In the genomic region with DNA sequence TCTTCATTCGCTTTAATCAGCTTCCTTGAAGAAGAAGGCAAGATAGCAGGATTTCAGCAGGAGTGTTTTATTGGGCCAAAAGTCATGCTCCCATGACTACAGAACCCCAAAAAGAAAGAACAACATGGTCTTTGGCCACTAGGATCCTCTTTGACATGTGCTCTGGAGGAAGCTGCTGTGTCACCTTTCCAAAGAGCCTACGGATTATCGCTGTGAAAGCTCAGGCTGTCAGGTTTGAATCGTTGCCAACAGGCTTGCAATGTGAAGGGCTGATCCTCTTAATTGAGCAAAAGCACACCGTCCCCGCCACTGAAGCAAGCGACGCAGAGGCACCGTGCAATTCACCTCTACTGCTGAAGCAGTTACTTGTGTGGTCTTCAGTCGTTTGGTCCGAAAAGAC, we compare ENCODE assay signal across 17 cellular contexts. TPM values are rescaled to one million over a fixed set of nuclear protein-coding genes. Genes with fewer than 3 reads are reported as not detected.
DNase-seq lines count a peak whose midpoint lies in the region; ATAC-seq lines count a peak whose summit lies in the region.
"Had no signal": no experiment of that assay in that cellular context is flagged by ENCODE, and none has a peak within 500 bp of the region (broad histone marks: within the 10 kb centered on the region; RNA-seq: fewer than 3 reads in every experiment).

No MANE protein-coding gene starts in this region.

- no peaks in the 10 kb centered on the region for H3K27me3 ChIP-seq in CD4-positive, alpha-beta memory T cell (ENCODE audit: insufficient read depth, low read length)
- H3K27me3 ChIP-seq: testis had no signal

- peaks cover 0 to 29% (median 8%) of the 10 kb centered on the region in 8 donors for H3K9me3 Mint-ChIP-seq in CD4-positive, alpha-beta memory T cell

- no peak overlapping the region for H3K27ac ChIP-seq in CD4-positive, alpha-beta memory T cell (ENCODE audit: low read depth, low read length)
- H3K27ac ChIP-seq: testis had no signal

- peaks cover 4% of the 10 kb centered on the region for H3K36me3 ChIP-seq in CD4-positive, alpha-beta memory T cell (ENCODE audit: insufficient read depth, low read length)

- POLR2A ChIA-PET in CD4-positive, alpha-beta memory T cell (lab: Charles Lee; ENCODE audit: partially characterized antibody), result interaction anchor here (0.7 kb wide), 1 partner anchor 29 kb away, joined by 3 read pairs; the partner anchor contains the start of gene MYLIP

- H3K27ac Mint-ChIP-seq in CD4-positive, alpha-beta memory T cell, result no peak overlapping the region

- H3K4me3 ChIP-seq in CD4-positive, alpha-beta memory T cell (ENCODE audit: low read length in 2 of 2), result no peak overlapping the region
- H3K4me3 ChIP-seq: mucosa of descending colon, testis had no signal

- H3K4me3 Mint-ChIP-seq in CD4-positive, alpha-beta memory T cell, result no peak overlapping the region

- peaks cover 11 to 17% (median 12%) of the 10 kb centered on the region in 4 donors for H3K4me1 Mint-ChIP-seq in CD4-positive, alpha-beta memory T cell

- DNase-seq in Ammon's horn (ENCODE audit: low spot score) (peak; percentile 30), G401 (ENCODE audit: low spot score) (peak; percentile 79), NCI-H524 (lab: John Stamatoyannopoulos, UW) (peak; percentile 96 to 99), left cardiac atrium (peak; percentile 51), HPDE6-E6E7 (ENCODE audit: extremely low spot score) (no peak), NCI-H1048 (lab: John Stamatoyannopoulos, UW) (no peak), cortex of kidney (lab: John Stamatoyannopoulos, UW) (no peak)
- no peak for DNase-seq in CD4-positive, alpha-beta memory T cell
- DNase-seq: activated CD4-positive, alpha-beta T cell treated with anti-CD3 and anti-CD28 coated beads, Interleukin-2, amount 50 U/mL, for 1 hour; activated T-cell treated with anti-CD3 and anti-CD28 coated beads, Interleukin-2, amount 50 U/mL, for 48 hours; amniotic stem cell; EL; islet precursor cell; mucosa of descending colon; NK-92 treated with Interleukin-12 subunit alpha and Interleukin-12 subunit beta, amount 100 ng/mL, for 24 hours; T1000; testis had no signal

- H3K27me3 Mint-ChIP-seq in CD4-positive, alpha-beta memory T cell, result no peaks in the 10 kb centered on the region

- CTCF ChIA-PET in CD4-positive, alpha-beta memory T cell (lab: Charles Lee; ENCODE audit: partially characterized antibody), result interaction anchor here (0.9 kb wide), 2 partner anchors 25 to 46 kb away, joined by 3 to 4 read pairs; no protein-coding TSS in a partner anchor

- H3K9me3 ChIP-seq in CD4-positive, alpha-beta memory T cell (ENCODE audit: control insufficient read depth in 1 of 2, low read length in 2 of 2), result no peaks in the 10 kb centered on the region
- H3K9me3 ChIP-seq: mucosa of descending colon, testis had no signal

- in situ Hi-C loops in G401 (cut with HindIII; ENCODE audit: low sequenced_read_pairs), result no loop called here

- peak; percentile 61 to 74 for ATAC-seq in left cardiac atrium
- ATAC-seq: mucosa of descending colon had no signal

- peaks cover 40 to 50% of the 10 kb centered on the region in 2 donors for H3K36me3 Mint-ChIP-seq in CD4-positive, alpha-beta memory T cell

- peaks cover 12% of the 10 kb centered on the region for H3K4me1 ChIP-seq in CD4-positive, alpha-beta memory T cell (ENCODE audit: insufficient read depth, low read length)
- H3K4me1 ChIP-seq: testis had no signal

- intact Hi-C loops in left cardiac atrium (cut with DNase I), result no loop called here
- intact Hi-C loops in CD4-positive, alpha-beta memory T cell (cut with micrococcal nuclease), result no loop called here

RNA-seq across cellular contexts. Expression of gene MYLIP, which starts 29.0 kb away (rescaled TPM):
- total RNA-seq in G401 (2014; rRNA removed; shearing (Covaris generic)), result 2.0 and 3.7 TPM in 2 replicates
- 10 to 100 TPM; 11.3 to 24.0 TPM for total RNA-seq in left cardiac atrium
- 10 to 100 TPM; 17.5 to 19.9 TPM for total RNA-seq in CD4-positive, alpha-beta memory T cell
- polyA plus RNA-seq in CD4-positive, alpha-beta memory T cell, result 10 to 100 TPM; 71.9 to 88.8 TPM

Comparison
In these comparisons a context has a peak if more than half of its experiments do, and no peak if none do; other contexts are left out.
1. DNase-seq: peak in Ammon's horn (single experiment), G401 (single experiment), NCI-H524 (2 of 2) and left cardiac atrium (single experiment); none in HPDE6-E6E7 (single experiment), NCI-H1048 (single experiment), CD4-positive, alpha-beta memory T cell (0 of 5) and cortex of kidney (single experiment).